ENCODE assay signal across 25 cellular contexts in the genomic region with DNA sequence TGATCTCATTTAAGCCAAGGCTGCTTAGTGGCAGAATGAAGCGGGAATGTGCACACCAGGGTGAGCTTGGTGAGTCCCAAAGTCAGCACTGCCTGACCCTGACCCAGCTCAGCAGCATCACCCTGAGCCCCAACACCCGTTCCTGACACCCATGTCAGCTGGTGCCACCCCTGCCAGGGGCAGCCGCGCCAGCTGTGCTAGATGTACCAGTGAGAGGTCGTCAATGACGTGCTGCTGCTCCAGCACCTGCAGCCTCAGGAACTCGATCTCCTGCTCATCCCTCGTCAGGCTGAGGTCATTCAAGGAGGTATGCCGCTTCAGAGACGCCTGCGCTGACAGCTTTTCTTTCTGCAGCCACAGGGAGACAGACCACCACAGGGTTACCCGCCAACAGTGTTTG.
"Had no signal": no experiment of that assay in that cellular context is flagged by ENCODE, and none has a peak within 500 bp of the region (broad histone marks: within the 10 kb centered on the region; RNA-seq: fewer than 3 reads in every experiment).

No MANE protein-coding gene starts in this region.

- H3K27me3 Mint-ChIP-seq: central memory CD8-positive, alpha-beta T cell; memory B cell had no signal

- ATAC-seq: heart right ventricle, left colon, left ventricle myocardium superior had no signal

- H3K9me3 ChIP-seq: colonic mucosa, esophagus squamous epithelium, ovary, right lobe of liver, stomach, thyroid gland had no signal

- H3K9me3 Mint-ChIP-seq: central memory CD8-positive, alpha-beta T cell; natural killer cell; type B pancreatic cell had no signal

- H3K36me3 Mint-ChIP-seq: memory B cell, natural killer cell, type B pancreatic cell had no signal

- DNase-seq: colonic mucosa; dermis blood vessel endothelial cell; effector memory CD4-positive, alpha-beta T cell; erythroblast; esophagus squamous epithelium; foreskin melanocyte; glutamatergic neuron; heart right ventricle; hippocampal formation; kidney glomerular epithelial cell; left colon; left ventricle myocardium superior; natural killer cell; ovary; right lobe of liver; small intestine; stimulated activated CD4-positive, alpha-beta T cell treated with anti-CD3 and anti-CD28 coated beads, Interleukin-15, amount 100 ng/mL, for 24 hours; stimulated activated CD4-positive, alpha-beta T cell treated with anti-CD3 and anti-CD28 coated beads, Interleukin-2, amount 100 ng/mL, for 48 hours; stimulated activated naive CD4-positive, alpha-beta T cell treated with Interleukin-2 at 50 U/mL for 16 hours; stomach; thyroid gland had no signal

- H3K27me3 ChIP-seq: colonic mucosa, ovary, right lobe of liver, stomach, thyroid gland had no signal

- H3K4me3 Mint-ChIP-seq: central memory CD8-positive, alpha-beta T cell; memory B cell; natural killer cell; type B pancreatic cell had no signal

- H3K4me3 ChIP-seq: colonic mucosa, esophagus squamous epithelium, heart right ventricle, lung, ovary, right lobe of liver, stomach, thyroid gland had no signal

- H3K27ac Mint-ChIP-seq: memory B cell, natural killer cell, type B pancreatic cell had no signal

- H3K27ac ChIP-seq: colonic mucosa, esophagus squamous epithelium, heart right ventricle, ovary, right lobe of liver, stomach, thyroid gland had no signal

- H3K36me3 ChIP-seq: colonic mucosa, esophagus squamous epithelium, heart right ventricle, ovary, right lobe of liver, stomach, thyroid gland had no signal

- H3K4me1 Mint-ChIP-seq: memory B cell, natural killer cell had no signal
